In the genomic region with DNA sequence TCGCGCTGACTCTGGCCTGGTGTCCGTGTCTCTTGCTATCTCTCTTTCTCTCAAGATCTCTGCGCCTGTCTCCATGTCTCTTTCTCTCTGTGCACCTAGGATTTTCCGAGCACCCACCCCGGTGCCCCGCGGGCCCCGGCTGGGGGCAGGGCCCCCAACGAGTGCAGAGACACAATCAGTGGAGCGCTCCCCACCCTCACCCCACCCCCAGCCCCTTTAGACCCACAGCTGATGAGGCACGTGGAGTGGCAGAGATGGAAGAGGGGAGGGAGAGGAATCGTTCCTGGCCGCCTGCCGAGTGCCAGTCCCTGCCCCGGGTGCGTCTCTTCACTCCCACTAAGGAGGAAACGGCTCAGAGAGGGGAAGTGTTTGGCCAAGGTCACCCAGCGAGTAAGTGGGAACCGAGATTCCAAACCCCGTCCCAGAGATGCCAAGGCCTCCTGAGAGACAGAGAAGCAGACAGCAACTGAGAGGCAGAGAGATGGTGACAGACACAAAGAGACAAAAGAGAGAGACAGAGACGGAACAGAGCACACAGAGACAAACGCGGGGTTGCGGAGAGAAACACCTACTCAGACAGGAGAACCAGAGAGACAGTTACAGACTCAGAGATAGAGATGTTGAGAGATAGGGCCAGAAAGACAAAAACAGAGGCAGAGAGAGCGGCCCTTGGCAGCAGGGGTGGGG, we compare ENCODE assay signal across 1 cellular context.
TF ChIP-seq lines count a peak whose summit lies in the region.

No MANE protein-coding gene starts in this region.

TF ChIP-seq in K562, 482 proteins besides CTCF, POLR2A, EP300 and RAD21 (continued from another document and continues in another):
- TF ChIP-seq, protein P1, sequence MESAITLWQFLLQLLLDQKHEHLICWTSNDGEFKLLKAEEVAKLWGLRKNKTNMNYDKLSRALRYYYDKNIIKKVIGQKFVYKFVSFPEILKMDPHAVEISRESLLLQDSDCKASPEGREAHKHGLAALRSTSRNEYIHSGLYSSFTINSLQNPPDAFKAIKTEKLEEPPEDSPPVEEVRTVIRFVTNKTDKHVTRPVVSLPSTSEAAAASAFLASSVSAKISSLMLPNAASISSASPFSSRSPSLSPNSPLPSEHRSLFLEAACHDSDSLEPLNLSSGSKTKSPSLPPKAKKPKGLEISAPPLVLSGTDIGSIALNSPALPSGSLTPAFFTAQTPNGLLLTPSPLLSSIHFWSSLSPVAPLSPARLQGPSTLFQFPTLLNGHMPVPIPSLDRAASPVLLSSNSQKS (CRISPR knock-in tag; IDR thresholded peaks at IDR 0.05): no peak
- TF ChIP-seq ZFP1 (CRISPR knock-in tag; IDR thresholded peaks at IDR 0.05) (no peak), GTF2E2 (tag; IDR thresholded peaks at IDR 0.05) (no peak), ZFP36 (IDR thresholded peaks at IDR 0.05; ENCODE audit: low read depth, low read length, partially characterized antibody) (peak; percentile 81), MAZ (CRISPR knock-in tag; conservative IDR thresholded peaks at IDR 0.05 in 1 of 2, IDR thresholded peaks at IDR 0.05 in 1 of 2) (no peak), CBX2 (IDR thresholded peaks at IDR 0.05; ENCODE audit: insufficient read depth, low read length, poor library complexity, severe bottlenecking) (no peak), FOXM1 (IDR thresholded peaks at IDR 0.05; ENCODE audit: low read depth) (0 out of 2 replicates have a peak, but pooled peaks have one; percentile 20), FOXM1 (CRISPR knock-in tag; IDR thresholded peaks at IDR 0.05; ENCODE audit: low read depth) (no peak), RFX7 (CRISPR knock-in tag; IDR thresholded peaks at IDR 0.05) (no peak), ARID2 (IDR thresholded peaks at IDR 0.05) (no peak), ZEB2 (IDR thresholded peaks at IDR 0.05) (0 out of 2 replicates have a peak, but pooled peaks have one; percentile 13), RBM39 (optimal IDR thresholded peaks at IDR 0.05; ENCODE audit: low read depth, low read length) (no peak), ZNF561 (CRISPR knock-in tag; conservative IDR thresholded peaks at IDR 0.05) (no peak), GATAD2A (IDR thresholded peaks at IDR 0.05) (peak; percentile 82; the same call in 1 of the 2 replicates), POU5F1 (IDR thresholded peaks at IDR 0.05; ENCODE audit: borderline replicate concordance, low read depth, low read length, partially characterized antibody) (no peak), HSF4 (CRISPR knock-in tag; IDR thresholded peaks at IDR 0.05; ENCODE audit: borderline replicate concordance) (no peak), RB1 (IDR thresholded peaks at IDR 0.05; ENCODE audit: low read depth) (0 out of 2 replicates have a peak, but pooled peaks have one; percentile 8), SIX5 (IDR thresholded peaks at IDR 0.05; ENCODE audit: borderline replicate concordance in 1 of 2, insufficient read depth in 1 of 2, low read depth in 1 of 2, low read length in 2 of 2) (no peak), DNMT1 (IDR thresholded peaks at IDR 0.05) (no peak), CEBPB (tag; IDR thresholded peaks at IDR 0.05) (no peak), BCL6 (CRISPR knock-in tag; IDR thresholded peaks at IDR 0.05) (no peak), MTA1 (IDR thresholded peaks at IDR 0.05; ENCODE audit: borderline replicate concordance) (peak; percentile 56; the same call in 1 of the 2 replicates), LARP7 (IDR thresholded peaks at IDR 0.05) (0 out of 2 replicates have a peak, but pooled peaks have one; percentile 33), EP400 (IDR thresholded peaks at IDR 0.05) (peak; percentile 51; the same call in 1 of the 2 replicates), POLR2B (IDR thresholded peaks at IDR 0.05; ENCODE audit: low read depth, partially characterized antibody) (peak; percentile 36), ZNF3 (CRISPR knock-in tag; IDR thresholded peaks at IDR 0.05) (no peak), ZNF354B (CRISPR knock-in tag; IDR thresholded peaks at IDR 0.05) (no peak), ZNF696 (CRISPR knock-in tag; conservative IDR thresholded peaks at IDR 0.05) (no peak), RAD51 (IDR thresholded peaks at IDR 0.05; ENCODE audit: borderline replicate concordance, low read depth) (0 out of 2 replicates have a peak, but pooled peaks have one; percentile 11), OTX1 (CRISPR knock-in tag; IDR thresholded peaks at IDR 0.05) (peak; percentile 82), HDAC6 (IDR thresholded peaks at IDR 0.05; ENCODE audit: low read depth, low read length) (no peak), CBFA2T3 (IDR thresholded peaks at IDR 0.05) (no peak), C11orf30 (IDR thresholded peaks at IDR 0.05; ENCODE audit: low read depth) (no peak), ARID1B (IDR thresholded peaks at IDR 0.05) (no peak), SRSF9 (IDR thresholded peaks at IDR 0.05; ENCODE audit: borderline replicate concordance, low read depth, low read length) (no peak), ZNF717 (CRISPR knock-in tag; IDR thresholded peaks at IDR 0.05) (no peak), XRCC4 (IDR thresholded peaks at IDR 0.05; ENCODE audit: extremely low read depth, insufficient read depth, insufficient read length) (no peak), ZNF146 (CRISPR knock-in tag; IDR thresholded peaks at IDR 0.05; ENCODE audit: unreplicated experiment) (no peak), GABPA (tag; conservative IDR thresholded peaks at IDR 0.05; ENCODE audit: low read depth) (peak; percentile 33; the same call in 1 of the 2 replicates), HNRNPH1 (optimal IDR thresholded peaks at IDR 0.05; ENCODE audit: low read depth, low read length) (no peak)
- TF ChIP-seq, protein P2, sequence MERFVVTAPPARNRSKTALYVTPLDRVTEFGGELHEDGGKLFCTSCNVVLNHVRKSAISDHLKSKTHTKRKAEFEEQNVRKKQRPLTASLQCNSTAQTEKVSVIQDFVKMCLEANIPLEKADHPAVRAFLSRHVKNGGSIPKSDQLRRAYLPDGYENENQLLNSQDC (CRISPR knock-in tag; IDR thresholded peaks at IDR 0.05): no peak
- TF ChIP-seq, protein P3, sequence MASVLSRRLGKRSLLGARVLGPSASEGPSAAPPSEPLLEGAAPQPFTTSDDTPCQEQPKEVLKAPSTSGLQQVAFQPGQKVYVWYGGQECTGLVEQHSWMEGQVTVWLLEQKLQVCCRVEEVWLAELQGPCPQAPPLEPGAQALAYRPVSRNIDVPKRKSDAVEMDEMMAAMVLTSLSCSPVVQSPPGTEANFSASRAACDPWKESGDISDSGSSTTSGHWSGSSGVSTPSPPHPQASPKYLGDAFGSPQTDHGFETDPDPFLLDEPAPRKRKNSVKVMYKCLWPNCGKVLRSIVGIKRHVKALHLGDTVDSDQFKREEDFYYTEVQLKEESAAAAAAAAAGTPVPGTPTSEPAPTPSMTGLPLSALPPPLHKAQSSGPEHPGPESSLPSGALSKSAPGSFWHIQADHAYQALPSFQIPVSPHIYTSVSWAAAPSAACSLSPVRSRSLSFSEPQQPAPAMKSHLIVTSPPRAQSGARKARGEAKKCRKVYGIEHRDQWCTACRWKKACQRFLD (CRISPR knock-in tag; IDR thresholded peaks at IDR 0.05): 0 out of 2 replicates have a peak, but pooled peaks have one; percentile 13
- TF ChIP-seq, protein P4, sequence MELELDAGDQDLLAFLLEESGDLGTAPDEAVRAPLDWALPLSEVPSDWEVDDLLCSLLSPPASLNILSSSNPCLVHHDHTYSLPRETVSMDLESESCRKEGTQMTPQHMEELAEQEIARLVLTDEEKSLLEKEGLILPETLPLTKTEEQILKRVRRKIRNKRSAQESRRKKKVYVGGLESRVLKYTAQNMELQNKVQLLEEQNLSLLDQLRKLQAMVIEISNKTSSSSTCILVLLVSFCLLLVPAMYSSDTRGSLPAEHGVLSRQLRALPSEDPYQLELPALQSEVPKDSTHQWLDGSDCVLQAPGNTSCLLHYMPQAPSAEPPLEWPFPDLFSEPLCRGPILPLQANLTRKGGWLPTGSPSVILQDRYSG (tag; conservative IDR thresholded peaks at IDR 0.05; ENCODE audit: low read depth): no peak
- TF ChIP-seq, protein P5, sequence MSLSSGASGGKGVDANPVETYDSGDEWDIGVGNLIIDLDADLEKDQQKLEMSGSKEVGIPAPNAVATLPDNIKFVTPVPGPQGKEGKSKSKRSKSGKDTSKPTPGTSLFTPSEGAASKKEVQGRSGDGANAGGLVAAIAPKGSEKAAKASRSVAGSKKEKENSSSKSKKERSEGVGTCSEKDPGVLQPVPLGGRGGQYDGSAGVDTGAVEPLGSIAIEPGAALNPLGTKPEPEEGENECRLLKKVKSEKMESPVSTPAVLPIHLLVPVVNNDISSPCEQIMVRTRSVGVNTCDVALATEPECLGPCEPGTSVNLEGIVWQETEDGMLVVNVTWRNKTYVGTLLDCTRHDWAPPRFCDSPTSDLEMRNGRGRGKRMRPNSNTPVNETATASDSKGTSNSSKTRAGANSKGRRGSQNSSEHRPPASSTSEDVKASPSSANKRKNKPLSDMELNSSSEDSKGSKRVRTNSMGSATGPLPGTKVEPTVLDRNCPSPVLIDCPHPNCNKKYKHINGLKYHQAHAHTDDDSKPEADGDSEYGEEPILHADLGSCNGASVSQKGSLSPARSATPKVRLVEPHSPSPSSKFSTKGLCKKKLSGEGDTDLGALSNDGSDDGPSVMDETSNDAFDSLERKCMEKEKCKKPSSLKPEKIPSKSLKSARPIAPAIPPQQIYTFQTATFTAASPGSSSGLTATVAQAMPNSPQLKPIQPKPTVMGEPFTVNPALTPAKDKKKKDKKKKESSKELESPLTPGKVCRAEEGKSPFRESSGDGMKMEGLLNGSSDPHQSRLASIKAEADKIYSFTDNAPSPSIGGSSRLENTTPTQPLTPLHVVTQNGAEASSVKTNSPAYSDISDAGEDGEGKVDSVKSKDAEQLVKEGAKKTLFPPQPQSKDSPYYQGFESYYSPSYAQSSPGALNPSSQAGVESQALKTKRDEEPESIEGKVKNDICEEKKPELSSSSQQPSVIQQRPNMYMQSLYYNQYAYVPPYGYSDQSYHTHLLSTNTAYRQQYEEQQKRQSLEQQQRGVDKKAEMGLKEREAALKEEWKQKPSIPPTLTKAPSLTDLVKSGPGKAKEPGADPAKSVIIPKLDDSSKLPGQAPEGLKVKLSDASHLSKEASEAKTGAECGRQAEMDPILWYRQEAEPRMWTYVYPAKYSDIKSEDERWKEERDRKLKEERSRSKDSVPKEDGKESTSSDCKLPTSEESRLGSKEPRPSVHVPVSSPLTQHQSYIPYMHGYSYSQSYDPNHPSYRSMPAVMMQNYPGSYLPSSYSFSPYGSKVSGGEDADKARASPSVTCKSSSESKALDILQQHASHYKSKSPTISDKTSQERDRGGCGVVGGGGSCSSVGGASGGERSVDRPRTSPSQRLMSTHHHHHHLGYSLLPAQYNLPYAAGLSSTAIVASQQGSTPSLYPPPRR (CRISPR knock-in tag; IDR thresholded peaks at IDR 0.05; ENCODE audit: borderline replicate concordance): no peak
- TF ChIP-seq, protein P6, sequence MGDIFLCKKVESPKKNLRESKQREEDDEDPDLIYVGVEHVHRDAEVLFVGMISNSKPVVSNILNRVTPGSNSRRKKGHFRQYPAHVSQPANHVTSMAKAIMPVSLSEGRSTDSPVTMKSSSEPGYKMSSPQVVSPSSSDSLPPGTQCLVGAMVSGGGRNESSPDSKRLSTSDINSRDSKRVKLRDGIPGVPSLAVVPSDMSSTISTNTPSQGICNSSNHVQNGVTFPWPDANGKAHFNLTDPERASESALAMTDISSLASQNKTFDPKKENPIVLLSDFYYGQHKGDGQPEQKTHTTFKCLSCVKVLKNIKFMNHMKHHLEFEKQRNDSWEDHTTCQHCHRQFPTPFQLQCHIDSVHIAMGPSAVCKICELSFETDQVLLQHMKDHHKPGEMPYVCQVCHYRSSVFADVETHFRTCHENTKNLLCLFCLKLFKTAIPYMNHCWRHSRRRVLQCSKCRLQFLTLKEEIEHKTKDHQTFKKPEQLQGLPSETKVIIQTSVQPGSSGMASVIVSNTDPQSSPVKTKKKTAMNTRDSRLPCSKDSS (IDR thresholded peaks at IDR 0.05; ENCODE audit: low read depth, partially characterized antibody): no peak
- TF ChIP-seq, protein P7, sequence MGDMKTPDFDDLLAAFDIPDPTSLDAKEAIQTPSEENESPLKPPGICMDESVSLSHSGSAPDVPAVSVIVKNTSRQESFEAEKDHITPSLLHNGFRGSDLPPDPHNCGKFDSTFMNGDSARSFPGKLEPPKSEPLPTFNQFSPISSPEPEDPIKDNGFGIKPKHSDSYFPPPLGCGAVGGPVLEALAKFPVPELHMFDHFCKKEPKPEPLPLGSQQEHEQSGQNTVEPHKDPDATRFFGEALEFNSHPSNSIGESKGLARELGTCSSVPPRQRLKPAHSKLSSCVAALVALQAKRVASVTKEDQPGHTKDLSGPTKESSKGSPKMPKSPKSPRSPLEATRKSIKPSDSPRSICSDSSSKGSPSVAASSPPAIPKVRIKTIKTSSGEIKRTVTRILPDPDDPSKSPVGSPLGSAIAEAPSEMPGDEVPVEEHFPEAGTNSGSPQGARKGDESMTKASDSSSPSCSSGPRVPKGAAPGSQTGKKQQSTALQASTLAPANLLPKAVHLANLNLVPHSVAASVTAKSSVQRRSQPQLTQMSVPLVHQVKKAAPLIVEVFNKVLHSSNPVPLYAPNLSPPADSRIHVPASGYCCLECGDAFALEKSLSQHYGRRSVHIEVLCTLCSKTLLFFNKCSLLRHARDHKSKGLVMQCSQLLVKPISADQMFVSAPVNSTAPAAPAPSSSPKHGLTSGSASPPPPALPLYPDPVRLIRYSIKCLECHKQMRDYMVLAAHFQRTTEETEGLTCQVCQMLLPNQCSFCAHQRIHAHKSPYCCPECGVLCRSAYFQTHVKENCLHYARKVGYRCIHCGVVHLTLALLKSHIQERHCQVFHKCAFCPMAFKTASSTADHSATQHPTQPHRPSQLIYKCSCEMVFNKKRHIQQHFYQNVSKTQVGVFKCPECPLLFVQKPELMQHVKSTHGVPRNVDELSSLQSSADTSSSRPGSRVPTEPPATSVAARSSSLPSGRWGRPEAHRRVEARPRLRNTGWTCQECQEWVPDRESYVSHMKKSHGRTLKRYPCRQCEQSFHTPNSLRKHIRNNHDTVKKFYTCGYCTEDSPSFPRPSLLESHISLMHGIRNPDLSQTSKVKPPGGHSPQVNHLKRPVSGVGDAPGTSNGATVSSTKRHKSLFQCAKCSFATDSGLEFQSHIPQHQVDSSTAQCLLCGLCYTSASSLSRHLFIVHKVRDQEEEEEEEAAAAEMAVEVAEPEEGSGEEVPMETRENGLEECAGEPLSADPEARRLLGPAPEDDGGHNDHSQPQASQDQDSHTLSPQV (IDR thresholded peaks at IDR 0.05): no peak
- TF ChIP-seq, protein P8, sequence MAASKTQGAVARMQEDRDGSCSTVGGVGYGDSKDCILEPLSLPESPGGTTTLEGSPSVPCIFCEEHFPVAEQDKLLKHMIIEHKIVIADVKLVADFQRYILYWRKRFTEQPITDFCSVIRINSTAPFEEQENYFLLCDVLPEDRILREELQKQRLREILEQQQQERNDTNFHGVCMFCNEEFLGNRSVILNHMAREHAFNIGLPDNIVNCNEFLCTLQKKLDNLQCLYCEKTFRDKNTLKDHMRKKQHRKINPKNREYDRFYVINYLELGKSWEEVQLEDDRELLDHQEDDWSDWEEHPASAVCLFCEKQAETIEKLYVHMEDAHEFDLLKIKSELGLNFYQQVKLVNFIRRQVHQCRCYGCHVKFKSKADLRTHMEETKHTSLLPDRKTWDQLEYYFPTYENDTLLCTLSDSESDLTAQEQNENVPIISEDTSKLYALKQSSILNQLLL (CRISPR knock-in tag; IDR thresholded peaks at IDR 0.05; ENCODE audit: borderline replicate concordance): no peak
- TF ChIP-seq, protein P9, sequence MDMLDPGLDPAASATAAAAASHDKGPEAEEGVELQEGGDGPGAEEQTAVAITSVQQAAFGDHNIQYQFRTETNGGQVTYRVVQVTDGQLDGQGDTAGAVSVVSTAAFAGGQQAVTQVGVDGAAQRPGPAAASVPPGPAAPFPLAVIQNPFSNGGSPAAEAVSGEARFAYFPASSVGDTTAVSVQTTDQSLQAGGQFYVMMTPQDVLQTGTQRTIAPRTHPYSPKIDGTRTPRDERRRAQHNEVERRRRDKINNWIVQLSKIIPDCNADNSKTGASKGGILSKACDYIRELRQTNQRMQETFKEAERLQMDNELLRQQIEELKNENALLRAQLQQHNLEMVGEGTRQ (CRISPR knock-in tag; IDR thresholded peaks at IDR 0.05): no peak
